1 cellular context compared by ENCODE assay signal in the genomic region with DNA sequence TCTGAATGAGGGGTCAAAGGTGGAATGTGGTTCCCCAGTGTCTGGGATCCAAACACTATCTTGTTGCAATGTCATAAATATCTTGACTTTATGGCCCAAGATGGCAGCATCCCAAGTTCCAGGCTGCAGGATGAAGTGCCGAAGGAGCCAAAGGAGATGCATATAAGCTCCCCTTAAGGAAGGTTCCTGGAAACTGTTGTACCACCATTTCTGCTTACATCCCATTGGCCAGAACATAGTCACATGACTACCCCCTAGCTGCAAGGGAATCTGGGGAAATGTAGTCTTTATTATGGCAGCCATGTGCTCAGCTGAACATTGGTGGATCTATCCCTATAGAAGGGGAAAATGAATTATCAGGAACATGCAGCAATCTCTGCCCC.
TF ChIP-seq lines count a peak whose summit lies in the region.

No MANE protein-coding gene starts in this region.

TF ChIP-seq in HCT116, 20 proteins besides CTCF, POLR2A, EP300 and RAD21 (continued from another document):
- TF ChIP-seq, protein P1, sequence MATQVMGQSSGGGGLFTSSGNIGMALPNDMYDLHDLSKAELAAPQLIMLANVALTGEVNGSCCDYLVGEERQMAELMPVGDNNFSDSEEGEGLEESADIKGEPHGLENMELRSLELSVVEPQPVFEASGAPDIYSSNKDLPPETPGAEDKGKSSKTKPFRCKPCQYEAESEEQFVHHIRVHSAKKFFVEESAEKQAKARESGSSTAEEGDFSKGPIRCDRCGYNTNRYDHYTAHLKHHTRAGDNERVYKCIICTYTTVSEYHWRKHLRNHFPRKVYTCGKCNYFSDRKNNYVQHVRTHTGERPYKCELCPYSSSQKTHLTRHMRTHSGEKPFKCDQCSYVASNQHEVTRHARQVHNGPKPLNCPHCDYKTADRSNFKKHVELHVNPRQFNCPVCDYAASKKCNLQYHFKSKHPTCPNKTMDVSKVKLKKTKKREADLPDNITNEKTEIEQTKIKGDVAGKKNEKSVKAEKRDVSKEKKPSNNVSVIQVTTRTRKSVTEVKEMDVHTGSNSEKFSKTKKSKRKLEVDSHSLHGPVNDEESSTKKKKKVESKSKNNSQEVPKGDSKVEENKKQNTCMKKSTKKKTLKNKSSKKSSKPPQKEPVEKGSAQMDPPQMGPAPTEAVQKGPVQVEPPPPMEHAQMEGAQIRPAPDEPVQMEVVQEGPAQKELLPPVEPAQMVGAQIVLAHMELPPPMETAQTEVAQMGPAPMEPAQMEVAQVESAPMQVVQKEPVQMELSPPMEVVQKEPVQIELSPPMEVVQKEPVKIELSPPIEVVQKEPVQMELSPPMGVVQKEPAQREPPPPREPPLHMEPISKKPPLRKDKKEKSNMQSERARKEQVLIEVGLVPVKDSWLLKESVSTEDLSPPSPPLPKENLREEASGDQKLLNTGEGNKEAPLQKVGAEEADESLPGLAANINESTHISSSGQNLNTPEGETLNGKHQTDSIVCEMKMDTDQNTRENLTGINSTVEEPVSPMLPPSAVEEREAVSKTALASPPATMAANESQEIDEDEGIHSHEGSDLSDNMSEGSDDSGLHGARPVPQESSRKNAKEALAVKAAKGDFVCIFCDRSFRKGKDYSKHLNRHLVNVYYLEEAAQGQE (IDR thresholded peaks at IDR 0.05; ENCODE audit: low read depth) = no peak
